ENCODE assay signal across 18 cellular contexts in genomic region chr2:47021301-47022009, GRCh38.
DNase-seq lines count a peak whose midpoint lies in the region; ATAC-seq and TF ChIP-seq lines count a peak whose summit lies in the region.
"Had no signal": no experiment of that assay in that cellular context is flagged by ENCODE, and none has a peak within 500 bp of the region (broad histone marks: within the 10 kb centered on the region; RNA-seq: fewer than 3 reads in every experiment).

No MANE protein-coding gene starts in this region.

- peaks cover 14% of the 10 kb centered on the region for H3K36me3 Mint-ChIP-seq in endothelial cell (ENCODE audit: low read depth, unreplicated experiment)

- peaks cover 0 to 32% of the 10 kb centered on the region in 2 donors for H3K36me3 ChIP-seq in psoas muscle (ENCODE audit: insufficient read depth in 1 of 2, low read depth in 1 of 2)
- H3K36me3 ChIP-seq: ovary had no signal

- H3K27me3 ChIP-seq in psoas muscle (ENCODE audit: insufficient read depth in 3 of 3, low read length in 2 of 3) = no peaks in the 10 kb centered on the region
- H3K27me3 ChIP-seq: ovary, SJCRH30 had no signal

- intact Hi-C loops in Right ventricle myocardium inferior (cut with DNase I) = no loop called here
- intact Hi-C loops in cardiac septum (cut with DNase I) = no loop called here
- intact Hi-C loops in Right ventricle myocardium superior (cut with DNase I) = no loop called here
- intact Hi-C loops in psoas muscle (cut with DNase I) = no loop called here

- H3K4me3 ChIP-seq in psoas muscle = no peak overlapping the region
- H3K4me3 ChIP-seq: A549, ovary, SJCRH30 had no signal

- no peak for TF ChIP-seq CTCF in psoas muscle (IDR thresholded peaks at IDR 0.05)
- TF ChIP-seq CTCF in endothelial cell (IDR thresholded peaks at IDR 0.05; ENCODE audit: unreplicated experiment) = no peak

- H3K4me3 Mint-ChIP-seq in endothelial cell (ENCODE audit: unreplicated experiment) = no peak overlapping the region
- H3K4me3 Mint-ChIP-seq: CD8-positive, alpha-beta T cell; T-helper 2 cell treated with Interferon-gamma antibody and Interleukin-4, amounts not matched to agents 5 μg/mL and 100 μg/mL, for 36 hours had no signal

- H3K27me3 Mint-ChIP-seq in endothelial cell (ENCODE audit: unreplicated experiment) = peaks cover 7% of the 10 kb centered on the region

- H3K4me1 ChIP-seq in psoas muscle = peaks cover 35% of the 10 kb centered on the region

- H3K9me3 Mint-ChIP-seq in endothelial cell (ENCODE audit: unreplicated experiment) = no peaks in the 10 kb centered on the region
- H3K9me3 Mint-ChIP-seq: CD8-positive, alpha-beta T cell; T-helper 2 cell treated with Interferon-gamma antibody and Interleukin-4, amounts not matched to agents 5 μg/mL and 100 μg/mL, for 36 hours had no signal

- ATAC-seq in Right ventricle myocardium inferior (peak; percentile 44), Right ventricle myocardium superior (ENCODE audit: poor library complexity) (peak; percentile 56), psoas muscle (no peak)
- ATAC-seq: A549 had no signal

- no peaks in the 10 kb centered on the region for H3K9me3 ChIP-seq in psoas muscle
- H3K9me3 ChIP-seq: A549, ovary, SJCRH30 had no signal

- WGBS in psoas muscle, 3 donors = 69 to 72% (median 69%) methylated on average over 11 of the region's 11 CpGs

- H3K4me1 Mint-ChIP-seq in endothelial cell (ENCODE audit: unreplicated experiment) = peaks cover 7% of the 10 kb centered on the region

- H3K27ac ChIP-seq in psoas muscle = peak overlapping the region; percentile 50
- H3K27ac ChIP-seq: ovary, SJCRH30 had no signal

- H3K27ac Mint-ChIP-seq in endothelial cell (ENCODE audit: unreplicated experiment) = no peak overlapping the region

- no peak for DNase-seq in Right ventricle myocardium inferior (ENCODE audit: missing footprints)
- no peak for DNase-seq in cardiac septum (ENCODE audit: low spot score)
- no peak for DNase-seq in Right ventricle myocardium superior
- no peak for DNase-seq in psoas muscle
- DNase-seq in HUDEP-2 (lab: John Stamatoyannopoulos, UW; ENCODE audit: unreplicated experiment in 76 of 76) = no peak
- no peak for DNase-seq in endothelial cell (ENCODE audit: low spot score)
- no peak for DNase-seq in NCI-H1105 (lab: John Stamatoyannopoulos, UW)
- DNase-seq in SHP77 (lab: John Stamatoyannopoulos, UW) = no peak
- DNase-seq: activated CD4-positive, CD25-positive, alpha-beta regulatory T cell; CD8-positive, alpha-beta T cell; DMS53; NCI-H1048; NCI-H526 treated with DMSO at 0.1 percent for 48 hours; ovary; SJCRH30; stimulated activated CD4-positive, alpha-beta T cell treated with anti-CD3 and anti-CD28 coated beads, Interleukin-2, amount 100 ng/mL, for 48 hours had no signal

Comparison
In these comparisons a context has a peak if more than half of its experiments do, and no peak if none do; other contexts are left out.
1. ATAC-seq: peak in Right ventricle myocardium inferior (single experiment) and Right ventricle myocardium superior (single experiment); none in psoas muscle (0 of 4).